In genomic region chr1:200034821-200035396, GRCh38 we compare ENCODE assay signal across 1 cellular context.
TF ChIP-seq lines count a peak whose summit lies in the region.

No MANE protein-coding gene starts in this region.

TF ChIP-seq in K562, 482 proteins besides CTCF, POLR2A, EP300 and RAD21 (continued from another document):
- TF ChIP-seq SFPQ (IDR thresholded peaks at IDR 0.05; ENCODE audit: low read depth, low read length) = no peak
